Comparison of ENCODE assay signal across 16 cellular contexts in genomic region chr10:14621037-14621436, GRCh38.
DNase-seq lines count a peak whose midpoint lies in the region; ATAC-seq and TF ChIP-seq lines count a peak whose summit lies in the region.
"Had no signal": no experiment of that assay in that cellular context is flagged by ENCODE, and none has a peak within 500 bp of the region (broad histone marks: within the 10 kb centered on the region; RNA-seq: fewer than 3 reads in every experiment).

No MANE protein-coding gene starts in this region.

- no peaks in the 10 kb centered on the region for H3K79me2 ChIP-seq in fibroblast of lung (ENCODE audit: control insufficient read depth, insufficient read depth, low read length)

- peak overlapping the region; percentile 37 for H3K27ac ChIP-seq in left ventricle myocardium inferior (replicated peaks)
- H3K27ac ChIP-seq in fibroblast of lung (ENCODE audit: insufficient read depth, low read length): no peak overlapping the region

- no peak for DNase-seq in left ventricle myocardium inferior
- DNase-seq in Right ventricle myocardium inferior (ENCODE audit: missing footprints): no peak
- DNase-seq in fibroblast of lung (ENCODE audit: low read depth in 2 of 2): peak in 1 of 2 donors; percentile 56
- DNase-seq in myocyte (ENCODE audit: low read depth): peak; percentile 30
- no peak for DNase-seq in epidermal melanocyte (ENCODE audit: insufficient read length, low spot score)
- no peak for DNase-seq in SKM-1 (lab: John Stamatoyannopoulos, UW; ENCODE audit: unreplicated experiment)
- DNase-seq: DMS53, HFFc6, KBM-7, NCI-H1092, NCI-H2107, NCI-H345, NCI-H526 treated with DMSO at 0.1 percent for 48 hours, OCI-M1 had no signal

- H3K36me3 ChIP-seq in left ventricle myocardium inferior: no peaks in the 10 kb centered on the region
- H3K36me3 ChIP-seq in fibroblast of lung (ENCODE audit: control insufficient read depth, insufficient read depth, low read length): no peaks in the 10 kb centered on the region

- H4K20me1 ChIP-seq in fibroblast of lung (ENCODE audit: control insufficient read depth, extremely low read depth, insufficient read depth, low read length): no peaks in the 10 kb centered on the region

- ATAC-seq in Right ventricle myocardium inferior (no peak), GM21737 (IDR thresholded peaks at IDR 0.05; ENCODE audit: unreplicated experiment) (no peak), GM21528 (IDR thresholded peaks at IDR 0.05; ENCODE audit: low FRiP score, unreplicated experiment) (no peak)

- no peak overlapping the region for H3K9ac ChIP-seq in fibroblast of lung (ENCODE audit: insufficient read depth, low read length)

- H3K4me2 ChIP-seq in fibroblast of lung (ENCODE audit: extremely low read depth, insufficient read depth, low read length): peak overlapping the region; percentile 25

- no peaks in the 10 kb centered on the region for H3K27me3 ChIP-seq in left ventricle myocardium inferior (ENCODE audit: low read depth)
- H3K27me3 ChIP-seq in fibroblast of lung (ENCODE audit: control insufficient read depth, insufficient read depth, low read length): no peaks in the 10 kb centered on the region

- intact Hi-C loops in left ventricle myocardium inferior (cut with micrococcal nuclease): no loop called here
- intact Hi-C loops in Right ventricle myocardium inferior (cut with DNase I): no loop called here

- H3K4me1 ChIP-seq in left ventricle myocardium inferior (peaks cover 14% of the 10 kb centered on the region), fibroblast of lung (ENCODE audit: control insufficient read depth, extremely low read depth, insufficient read depth, low read length) (no peaks in the 10 kb centered on the region)

- no peak overlapping the region for H3K4me3 ChIP-seq in left ventricle myocardium inferior
- no peak overlapping the region for H3K4me3 ChIP-seq in fibroblast of lung (replicated peaks in 1 of 4; ENCODE audit: control extremely low read depth in 1 of 4, insufficient read depth in 1 of 4, low read depth in 3 of 4, low read length in 4 of 4)

- no peak for TF ChIP-seq CTCF in left ventricle myocardium inferior (IDR thresholded peaks at IDR 0.05; ENCODE audit: borderline replicate concordance)
- no peak for TF ChIP-seq CTCF in fibroblast of lung (conservative IDR thresholded peaks at IDR 0.05 in 1 of 2, IDR thresholded peaks at IDR 0.05 in 1 of 2; ENCODE audit: low read depth in 1 of 2, low read length in 2 of 2)

- no peaks in the 10 kb centered on the region for H3K9me3 ChIP-seq in left ventricle myocardium inferior (replicated peaks)
- H3K9me3 ChIP-seq in fibroblast of lung (ENCODE audit: control insufficient read depth, insufficient read depth, low read depth, low read length): no peaks in the 10 kb centered on the region

- H2AFZ ChIP-seq in fibroblast of lung (ENCODE audit: low read length): peak overlapping the region; percentile 17
